ENCODE assay signal across 16 cellular contexts in the genomic region with DNA sequence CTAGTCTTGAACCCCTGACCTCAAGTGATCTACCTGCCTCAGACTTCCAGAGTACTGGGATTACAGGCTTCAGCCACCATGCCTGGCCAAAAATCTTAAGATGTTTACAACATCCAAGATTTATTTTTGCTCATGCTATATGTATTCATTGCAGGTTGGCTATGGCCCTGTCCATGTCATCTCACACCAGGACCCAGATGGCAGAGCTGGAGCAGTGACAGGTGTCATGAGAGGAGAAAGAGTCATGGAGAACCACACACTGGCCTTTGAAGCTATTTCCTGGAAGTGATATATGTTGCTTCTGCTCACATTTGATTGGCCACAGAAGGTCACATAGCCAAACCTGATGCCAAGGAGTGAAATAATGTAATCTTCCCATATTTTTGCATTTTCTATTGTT.
"Had no signal": no experiment of that assay in that cellular context is flagged by ENCODE, and none has a peak within 500 bp of the region (broad histone marks: within the 10 kb centered on the region; RNA-seq: fewer than 3 reads in every experiment).

No MANE protein-coding gene starts in this region.

- H3K9me3 ChIP-seq: right lobe of liver had no signal

- H3K4me1 ChIP-seq: left lung, neural progenitor cell, right lobe of liver, SJCRH30 had no signal

- H3K36me3 ChIP-seq: left lung, neural progenitor cell, right lobe of liver, SJCRH30 had no signal

- DNase-seq: activated T-cell treated with anti-CD3 and anti-CD28 coated beads, Interleukin-2, amount 50 U/mL, for 4 hours; effector CD8-positive, alpha-beta T cell; foreskin fibroblast; hippocampal formation; kidney; left lung; naive B cell; right lobe of liver; SJCRH30; SW 1271; T1000 had no signal

- ATAC-seq: activated CD4-positive, CD25-positive, alpha-beta regulatory T cell treated with anti-CD3 and anti-CD28 coated beads, Interleukin-2, amount 50 U/mL, for 24 hours; left lung; right lobe of liver had no signal

- H3K4me3 ChIP-seq: left lung, neural progenitor cell, right lobe of liver, SJCRH30, smooth muscle cell had no signal

- H3K4me1 Mint-ChIP-seq: central memory CD8-positive, alpha-beta T cell; naive B cell; neural progenitor cell had no signal

- H3K4me2 ChIP-seq: neural progenitor cell, smooth muscle cell had no signal

- H3K9ac ChIP-seq: neural progenitor cell had no signal

- H3K27me3 ChIP-seq: left lung, neural progenitor cell, right lobe of liver, SJCRH30 had no signal

- H3K4me3 Mint-ChIP-seq: activated T-cell treated with anti-CD3 and anti-CD28 coated beads, Interleukin-2, amount 50 U/mL, for 4 hours; brain; central memory CD8-positive, alpha-beta T cell had no signal

- H3K27ac ChIP-seq: left lung, neural progenitor cell, right lobe of liver, SJCRH30 had no signal

- H3K27ac Mint-ChIP-seq: brain, naive B cell, neural progenitor cell had no signal
